8 cellular contexts compared by ENCODE assay signal in genomic region chr20:20018366-20018765, GRCh38. TPM values are rescaled to one million over a fixed set of nuclear protein-coding genes. Genes with fewer than 3 reads are reported as not detected.
A peak's percentile ranks its signal among the peaks of the same experiment; 100 is the strongest.
DNase-seq lines count a peak whose midpoint lies in the region; ATAC-seq, FAIRE-seq and TF ChIP-seq lines count a peak whose summit lies in the region.

No MANE protein-coding gene starts in this region.

- no peaks in the 10 kb centered on the region for H3K27me3 ChIP-seq in OCI-LY3 (ENCODE audit: low read depth, low read length)
- no peaks in the 10 kb centered on the region for H3K27me3 ChIP-seq in pancreas

- no peak overlapping the region for H3K27ac ChIP-seq in OCI-LY3 (ENCODE audit: low read length)
- no peak overlapping the region for H3K27ac ChIP-seq in pancreas

- H2AFZ ChIP-seq in OCI-LY3 (ENCODE audit: low read depth, low read length), result no peak overlapping the region

- H3K27me3 Mint-ChIP-seq in Calu3 (ENCODE audit: unreplicated experiment), result no peaks in the 10 kb centered on the region
- peaks cover 21% of the 10 kb centered on the region for H3K27me3 Mint-ChIP-seq in endothelial cell (ENCODE audit: unreplicated experiment)

- intact Hi-C loops in Calu3 (cut with micrococcal nuclease; ENCODE audit: unreplicated experiment) (no loop called here), pancreas (cut with DNase I) (no loop called here), head of caudate nucleus (cut with DNase I) (no loop called here)

- H3K9me3 ChIP-seq in OCI-LY3 (ENCODE audit: insufficient read depth, low read length) (no peaks in the 10 kb centered on the region), pancreas (no peaks in the 10 kb centered on the region)

- H3K4me3 ChIP-seq in OCI-LY3 (ENCODE audit: low read length) (peak overlapping the region; percentile 87), pancreas (peak overlapping the region; percentile 80 to 98 (median 92))

- WGBS in pancreas, 2 donors, result 51 to 71% methylated on average over 8 of the region's 8 CpGs

- no peak for FAIRE-seq in pancreas (lab: Jason Lieb, UNC)

- H3K27ac Mint-ChIP-seq in Calu3 (ENCODE audit: unreplicated experiment) (peak overlapping the region; percentile 46), endothelial cell (ENCODE audit: unreplicated experiment) (peak overlapping the region; percentile 72)

- peak overlapping the region; percentile 77 for H3K4me3 Mint-ChIP-seq in Calu3 (ENCODE audit: low read depth, unreplicated experiment)
- H3K4me3 Mint-ChIP-seq in endothelial cell (ENCODE audit: unreplicated experiment), result peak overlapping the region; percentile 80

- H3K36me3 Mint-ChIP-seq in Calu3 (ENCODE audit: insufficient read depth, unreplicated experiment), result peaks cover 13% of the 10 kb centered on the region
- H3K36me3 Mint-ChIP-seq in endothelial cell (ENCODE audit: low read depth, unreplicated experiment), result peaks cover 5% of the 10 kb centered on the region

- H3K9ac ChIP-seq in OCI-LY3 (ENCODE audit: low read length), result peak overlapping the region; percentile 74

- TSS peak; percentile 80 for BruUV-seq in Calu3 (replicated peaks; lab: Mats Ljungman, UMichigan)

- H4K20me1 ChIP-seq in OCI-LY3 (ENCODE audit: insufficient read depth, low read length), result peaks cover 27% of the 10 kb centered on the region

- peaks cover 9% of the 10 kb centered on the region for H3K4me1 Mint-ChIP-seq in Calu3 (ENCODE audit: low read depth, unreplicated experiment)
- peaks cover 30% of the 10 kb centered on the region for H3K4me1 Mint-ChIP-seq in endothelial cell (ENCODE audit: unreplicated experiment)

- DNase-seq in Calu3 (no peak), endothelial cell (ENCODE audit: low spot score) (no peak), pancreas (no peak), islet precursor cell (no peak), head of caudate nucleus (no peak), midbrain (lab: John Stamatoyannopoulos, UW) (no peak)

- H3K9me3 Mint-ChIP-seq in Calu3 (ENCODE audit: low read depth, unreplicated experiment) (no peaks in the 10 kb centered on the region), endothelial cell (ENCODE audit: unreplicated experiment) (no peaks in the 10 kb centered on the region)

- TF ChIP-seq CTCF in Calu3 (IDR thresholded peaks at IDR 0.05; ENCODE audit: unreplicated experiment) (no peak), OCI-LY3 (IDR thresholded peaks at IDR 0.05; ENCODE audit: low read depth, low read length) (no peak), endothelial cell (IDR thresholded peaks at IDR 0.05; ENCODE audit: unreplicated experiment) (no peak), pancreas (IDR thresholded peaks at IDR 0.05) (no peak)

- H3K79me2 ChIP-seq in OCI-LY3 (ENCODE audit: low read length), result peaks cover 63% of the 10 kb centered on the region

- H3K4me2 ChIP-seq in OCI-LY3 (ENCODE audit: low read length), result peak overlapping the region; percentile 76

- H3K4me1 ChIP-seq in OCI-LY3 (ENCODE audit: low read length), result peaks cover 30% of the 10 kb centered on the region
- H3K4me1 ChIP-seq in pancreas, result peaks cover 8 to 28% (median 18%) of the 10 kb centered on the region in 3 donors

- peaks cover 9% of the 10 kb centered on the region for H3K36me3 ChIP-seq in OCI-LY3 (replicated peaks; ENCODE audit: low read depth, low read length)
- no peaks in the 10 kb centered on the region for H3K36me3 ChIP-seq in pancreas

- CTCF ChIA-PET in Calu3 (lab: Charles Lee), result no interaction called here

- ATAC-seq in pancreas (no peak), GM19035 (IDR thresholded peaks at IDR 0.05; ENCODE audit: unreplicated experiment) (no peak)

RNA-seq across cellular contexts. Expression of gene NAA20, which starts 1.2 kb away (rescaled TPM):
- total RNA-seq in Calu3 (2022) (31.0 and 32.4 TPM in 2 replicates), endothelial cell (ENCODE audit: unreplicated experiment) (36.3 TPM), pancreas (10 to 100 TPM; 28.0 to 46.9 (median 34.5) TPM)
- 100 to 1,000 TPM in 1 of 2 donors, 10 to 100 TPM in 1; 89.6 to 124 TPM for polyA plus RNA-seq in pancreas

RNA-seq across cellular contexts. Expression of gene CRNKL1, which starts 33.9 kb away (rescaled TPM):
- total RNA-seq in Calu3 (2022) (5.9 and 6.7 TPM in 2 replicates), endothelial cell (ENCODE audit: unreplicated experiment) (24.6 TPM), pancreas (10 to 100 TPM in 1 of 6 donors, 1 to 10 TPM in 5; 4.4 to 15.5 (median 6.8) TPM)
- polyA plus RNA-seq in pancreas, result 10 to 100 TPM in 1 of 2 donors, 1 to 10 TPM in 1; 9.7 to 13.2 TPM

RNA-seq across cellular contexts. Expression of gene CFAP61, which starts 34.0 kb away (rescaled TPM):
- total RNA-seq in Calu3 (2022) (not detected in 2 replicates), endothelial cell (ENCODE audit: unreplicated experiment) (not detected), pancreas (under 1 TPM; 0.19 to 0.53 (median 0.33) TPM)
- under 1 TPM; 0.15 to 0.38 TPM for polyA plus RNA-seq in pancreas
